17 cellular contexts compared by ENCODE assay signal in the genomic region with DNA sequence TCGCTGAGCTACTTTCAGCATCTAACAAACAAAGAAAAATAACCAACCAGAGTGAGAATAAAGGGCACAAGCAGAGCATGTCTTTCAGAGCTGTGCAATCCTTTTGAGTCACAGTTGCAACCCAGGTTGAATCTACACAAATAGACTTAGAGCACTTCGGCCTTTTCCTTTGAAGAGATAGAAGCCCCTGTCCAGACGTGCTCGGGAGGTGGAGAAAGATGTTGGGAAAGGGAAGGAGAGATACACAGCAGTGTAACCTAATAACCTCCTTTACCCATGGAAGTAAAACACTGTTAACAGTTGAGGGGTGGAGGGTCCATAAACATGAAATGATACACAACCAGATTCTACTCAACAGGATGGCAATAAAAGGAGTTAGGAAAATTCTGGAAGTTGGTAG. TPM values are rescaled to one million over a fixed set of nuclear protein-coding genes. Genes with fewer than 3 reads are reported as not detected.
DNase-seq lines count a peak whose midpoint lies in the region; ATAC-seq, FAIRE-seq and TF ChIP-seq lines count a peak whose summit lies in the region.
"Had no signal": no experiment of that assay in that cellular context is flagged by ENCODE, and none has a peak within 500 bp of the region (broad histone marks: within the 10 kb centered on the region; RNA-seq: fewer than 3 reads in every experiment).

No MANE protein-coding gene starts in this region.

- H2BK15ac ChIP-seq in IMR-90 (ENCODE audit: low read depth, low read length) (no peak overlapping the region), mesenchymal stem cell (ENCODE audit: low read depth, poor library complexity, severe bottlenecking) (no peak overlapping the region)

- CTCF ChIA-PET in IMR-90 (lab: Yijun Ruan, JAX) = interaction anchor here (1.5 kb wide), 1 partner anchor 93 kb away, joined by 4 read pairs; no protein-coding TSS in a partner anchor

- H2BK5ac ChIP-seq in IMR-90 (ENCODE audit: low read depth, low read length, poor library complexity, severe bottlenecking) = no peak overlapping the region
- no peak overlapping the region for H2BK5ac ChIP-seq in mesenchymal stem cell (ENCODE audit: low read depth, low read length, poor library complexity, severe bottlenecking)

- H3K36me3 Mint-ChIP-seq in astrocyte (ENCODE audit: low read depth, unreplicated experiment) (no peaks in the 10 kb centered on the region), type B pancreatic cell (peaks cover 6% of the 10 kb centered on the region)
- H3K36me3 Mint-ChIP-seq: CD4-positive, CD25-positive, alpha-beta regulatory T cell; IgD-negative memory B cell had no signal

- WGBS in IMR-90 (ENCODE audit: extremely low coverage in 2 of 2, insufficient read length in 1 of 2), 2 experiments = 100% methylated on average over 1 of the region's 4 CpGs; no CpG with 5 or more reads in 1 of the 2 experiments
- 93% methylated on average over 2 of the region's 4 CpGs for WGBS in mesenchymal stem cell

- H3K23ac ChIP-seq in IMR-90 (ENCODE audit: low read depth, low read length) = peak overlapping the region; percentile 4; the same call in 1 of the 2 replicates
- no peak overlapping the region for H3K23ac ChIP-seq in mesenchymal stem cell (ENCODE audit: low read length in 2 of 2)

- no peak overlapping the region for H3K56ac ChIP-seq in IMR-90 (ENCODE audit: extremely low read depth, insufficient read depth, low read length)

- H2AK5ac ChIP-seq in IMR-90 (ENCODE audit: low read depth, low read length) = 0 out of 2 replicates have a peak overlapping the region, but pooled peaks have one; percentile 9
- peak overlapping the region; percentile 73 for H2AK5ac ChIP-seq in mesenchymal stem cell (ENCODE audit: low read length, severe bottlenecking)

- H4K20me1 ChIP-seq in IMR-90 (ENCODE audit: insufficient read depth, low read length) = no peaks in the 10 kb centered on the region
- no peaks in the 10 kb centered on the region for H4K20me1 ChIP-seq in astrocyte (ENCODE audit: insufficient read depth, low read length)

- no peak for TF ChIP-seq RAD21 in IMR-90 (IDR thresholded peaks at IDR 0.05; ENCODE audit: low read length)

- H3K27me3 Mint-ChIP-seq in astrocyte (ENCODE audit: low read depth, unreplicated experiment) (no peaks in the 10 kb centered on the region), type B pancreatic cell (no peaks in the 10 kb centered on the region)

- FAIRE-seq in astrocyte (lab: Jason Lieb, UNC) = no peak

- H3K36me3 ChIP-seq in IMR-90 (ENCODE audit: control insufficient read depth, insufficient read depth, low read length) = no peaks in the 10 kb centered on the region
- H3K36me3 ChIP-seq in astrocyte (ENCODE audit: insufficient read depth, low read length) = no peaks in the 10 kb centered on the region
- no peaks in the 10 kb centered on the region for H3K36me3 ChIP-seq in mesenchymal stem cell (ENCODE audit: control insufficient read depth in 1 of 2, insufficient read depth in 2 of 2, low read depth in 1 of 2, low read length in 2 of 2)
- H3K36me3 ChIP-seq: HAP-1 had no signal

- H3K9me3 Mint-ChIP-seq in astrocyte (ENCODE audit: unreplicated experiment) = no peaks in the 10 kb centered on the region
- H3K9me3 Mint-ChIP-seq in type B pancreatic cell = peaks cover 4% of the 10 kb centered on the region
- H3K9me3 Mint-ChIP-seq: CD4-positive, CD25-positive, alpha-beta regulatory T cell had no signal

- H3K27ac ChIP-seq in IMR-90 (ENCODE audit: insufficient read depth, low read length) (no peak overlapping the region), astrocyte (ENCODE audit: low read depth, low read length) (no peak overlapping the region), mesenchymal stem cell (ENCODE audit: low read length, poor library complexity, severe bottlenecking) (no peak overlapping the region)

- H2AFZ ChIP-seq in IMR-90 (replicated peaks; ENCODE audit: low read length, poor library complexity) (no peak overlapping the region), astrocyte (ENCODE audit: low read depth, low read length) (no peak overlapping the region), mesenchymal stem cell (ENCODE audit: low read depth, low read length) (no peak overlapping the region)

- H3K4me2 ChIP-seq in IMR-90 (ENCODE audit: low read depth, low read length) (no peak overlapping the region), astrocyte (ENCODE audit: low read length) (no peak overlapping the region), mesenchymal stem cell (ENCODE audit: low read length, poor library complexity, severe bottlenecking) (no peak overlapping the region)

- no peak overlapping the region for H3K27ac Mint-ChIP-seq in astrocyte (ENCODE audit: unreplicated experiment)
- H3K27ac Mint-ChIP-seq in type B pancreatic cell = peak overlapping the region; percentile 15
- H3K27ac Mint-ChIP-seq: IgD-negative memory B cell had no signal

- no peak for ATAC-seq in IMR-90 (ENCODE audit: low read depth)
- no peak for ATAC-seq in left ventricle myocardium superior
- no peak for ATAC-seq in HG02610 (IDR thresholded peaks at IDR 0.05; ENCODE audit: unreplicated experiment)

- H3K4ac ChIP-seq in IMR-90 (ENCODE audit: low read depth, low read length) (no peak overlapping the region), mesenchymal stem cell (ENCODE audit: low read depth in 1 of 2, low read length in 2 of 2) (no peak overlapping the region)

- H4K8ac ChIP-seq in IMR-90 (ENCODE audit: low read depth in 2 of 2, low read length in 2 of 2) (no peak overlapping the region), mesenchymal stem cell (ENCODE audit: low read length) (no peak overlapping the region)

- DNase-seq in IMR-90 (no peak), astrocyte (ENCODE audit: low read depth) (no peak), mesenchymal stem cell (no peak), type B pancreatic cell (ENCODE audit: extremely low spot score, unreplicated experiment) (no peak), cerebellar cortex (ENCODE audit: low spot score) (no peak), left ventricle myocardium superior (no peak)
- DNase-seq: CD4-positive, CD25-positive, alpha-beta regulatory T cell; MV-4-11; NCI-H1105 treated with DMSO at 0.1 percent for 48 hours; NCI-H2029 treated with DMSO at 0.1 percent for 48 hours; NCI-H2171 treated with DMSO at 0.1 percent for 48 hours; NCI-H524 treated with DMSO at 0.1 percent for 48 hours; OCI-M1; Right ventricle myocardium superior had no signal

- POLR2A ChIA-PET in IMR-90 (lab: Charles Lee; ENCODE audit: unreplicated experiment) = interaction anchor here (0.7 kb wide), 1 partner anchor 336 kb away, joined by 7 read pairs; no protein-coding TSS in a partner anchor

- TF ChIP-seq CTCF in IMR-90 (conservative IDR thresholded peaks at IDR 0.05; ENCODE audit: low read depth, low read length) (no peak), astrocyte (IDR thresholded peaks at IDR 0.05; ENCODE audit: insufficient read depth, low read depth, low read length) (no peak), type B pancreatic cell (conservative IDR thresholded peaks at IDR 0.05) (no peak)

- H3K14ac ChIP-seq in IMR-90 (replicated peaks; ENCODE audit: low read depth, low read length) (no peak overlapping the region), mesenchymal stem cell (ENCODE audit: low read length in 2 of 2) (no peak overlapping the region)

- H3K79me2 ChIP-seq in astrocyte (ENCODE audit: insufficient read depth, low read length) = peaks cover 7% of the 10 kb centered on the region

- H4K91ac ChIP-seq in IMR-90 (ENCODE audit: insufficient read depth, low read depth, low read length) (no peak overlapping the region; the same call in 1 of the 2 replicates), mesenchymal stem cell (ENCODE audit: low read length) (no peak overlapping the region)

- H3K4me3 Mint-ChIP-seq in astrocyte (ENCODE audit: unreplicated experiment) (peak overlapping the region; percentile 50), type B pancreatic cell (no peak overlapping the region)
- H3K4me3 Mint-ChIP-seq: IgD-negative memory B cell had no signal

- dilution Hi-C loops in IMR-90 (cut with HindIII; ENCODE audit: low sequenced_read_pairs, unreplicated experiment) = no loop called here

- H3K4me1 Mint-ChIP-seq in astrocyte (ENCODE audit: low read depth, unreplicated experiment) = peaks cover 28% of the 10 kb centered on the region
- H3K4me1 Mint-ChIP-seq in type B pancreatic cell (ENCODE audit: unreplicated experiment) = peaks cover 43% of the 10 kb centered on the region

- H3K4me1 ChIP-seq in IMR-90 (ENCODE audit: control insufficient read depth, insufficient read depth, low read length) = no peaks in the 10 kb centered on the region
- H3K4me1 ChIP-seq in astrocyte (ENCODE audit: insufficient read depth, low read length) = peaks cover 3% of the 10 kb centered on the region
- peaks cover 1% of the 10 kb centered on the region for H3K4me1 ChIP-seq in mesenchymal stem cell (ENCODE audit: control insufficient read depth, insufficient read depth, low read depth, low read length)
- H3K4me1 ChIP-seq: HAP-1 had no signal

- H2BK20ac ChIP-seq in IMR-90 (ENCODE audit: low read depth, low read length) = no peak overlapping the region

- H3K79me1 ChIP-seq in IMR-90 (ENCODE audit: low read depth in 1 of 2, low read length in 2 of 2) = peaks cover 5 to 16% of the 10 kb centered on the region in 2 experiments; a peak in 2 of 4 replicates
- peaks cover 16% of the 10 kb centered on the region for H3K79me1 ChIP-seq in mesenchymal stem cell (replicated peaks; ENCODE audit: low read length, poor library complexity, severe bottlenecking)

- H2BK120ac ChIP-seq in IMR-90 (ENCODE audit: low read depth, low read length) (no peak overlapping the region; the same call in 1 of the 2 replicates), mesenchymal stem cell (ENCODE audit: low read depth, low read length) (no peak overlapping the region)

- intact Hi-C loops in IMR-90 (cut with micrococcal nuclease) = no loop called here
- intact Hi-C loops in left ventricle myocardium superior (cut with micrococcal nuclease) = no loop called here

- no peak overlapping the region for H2BK12ac ChIP-seq in mesenchymal stem cell (ENCODE audit: low read length in 2 of 2)

- no peaks in the 10 kb centered on the region for H3K9me1 ChIP-seq in IMR-90 (ENCODE audit: insufficient read depth, low read length)

- 0 out of 2 replicates have a peak overlapping the region, but pooled peaks have one; percentile 8 for H3K18ac ChIP-seq in IMR-90 (ENCODE audit: low read depth, low read length)
- H3K18ac ChIP-seq in mesenchymal stem cell (ENCODE audit: low read depth in 1 of 2, low read length in 2 of 2) = no peak overlapping the region

- in situ Hi-C loops in IMR-90 (cut with MboI; ENCODE audit: low sequenced_read_pairs) = no loop called here

- no peaks in the 10 kb centered on the region for H3K27me3 ChIP-seq in IMR-90 (ENCODE audit: control insufficient read depth, insufficient read depth, low read length)
- H3K27me3 ChIP-seq in astrocyte (ENCODE audit: insufficient read depth, low read length) = no peaks in the 10 kb centered on the region
- no peaks in the 10 kb centered on the region for H3K27me3 ChIP-seq in mesenchymal stem cell (ENCODE audit: control insufficient read depth in 1 of 2, insufficient read depth in 1 of 2, low read length in 2 of 2)

- H3K4me3 ChIP-seq in IMR-90 (ENCODE audit: insufficient read depth, low read depth, low read length) = no peak overlapping the region
- no peak overlapping the region for H3K4me3 ChIP-seq in astrocyte (ENCODE audit: insufficient read depth, low read depth, low read length)
- H3K4me3 ChIP-seq in mesenchymal stem cell (ENCODE audit: insufficient read depth in 1 of 2, low read depth in 1 of 2, low read length in 2 of 2) = no peak overlapping the region
- H3K4me3 ChIP-seq: HAP-1 had no signal

- no peaks in the 10 kb centered on the region for H3K9me3 ChIP-seq in IMR-90 (ENCODE audit: control insufficient read depth, insufficient read depth, low read length)
- no peaks in the 10 kb centered on the region for H3K9me3 ChIP-seq in astrocyte (ENCODE audit: insufficient read depth, low read depth, low read length)
- H3K9me3 ChIP-seq in mesenchymal stem cell (ENCODE audit: control insufficient read depth, low read length) = no peaks in the 10 kb centered on the region
- H3K9me3 ChIP-seq: HAP-1 had no signal

- H3K9ac ChIP-seq in IMR-90 (ENCODE audit: low read depth, low read length) = no peak overlapping the region
- no peak overlapping the region for H3K9ac ChIP-seq in astrocyte (ENCODE audit: low read length)
- H3K9ac ChIP-seq in mesenchymal stem cell (ENCODE audit: low read length) = no peak overlapping the region

- H2AK9ac ChIP-seq in IMR-90 (replicated peaks; ENCODE audit: low read depth, low read length, poor library complexity) = no peak overlapping the region

- no peak overlapping the region; the same call in 1 of the 2 replicates for H4K5ac ChIP-seq in IMR-90 (ENCODE audit: low read depth, low read length)

- TF ChIP-seq POLR2A in IMR-90 (IDR thresholded peaks at IDR 0.05; ENCODE audit: low read depth, low read length) = no peak

- BruUV-seq in IMR-90 (replicated peaks; lab: Mats Ljungman, UMichigan) = no TSS peak

RNA-seq across cellular contexts. Expression of gene MAML3, which starts 9.0 kb away (rescaled TPM):
- total RNA-seq in IMR-90 (2012; rRNA removed) (0.90 and 1.1 TPM in 2 replicates), astrocyte (8.1 and 10.2 TPM in 2 replicates), type B pancreatic cell (ENCODE audit: low replicate concordance) (21.8 and 26.9 TPM in 2 replicates), left ventricle myocardium superior (2.1 TPM)
- polyA plus RNA-seq in IMR-90 (2012; rRNA removed) = 1.7 and 2.0 TPM in 2 replicates
- 0.78 and 1.8 TPM in 2 replicates for polyA plus RNA-seq in IMR-90 (2012; cell fraction: cytosol; rRNA removed)
- polyA plus RNA-seq in IMR-90 (2012; cell fraction: nucleus; rRNA removed; ENCODE audit: low replicate concordance) = 1.3 and 2.3 TPM in 2 replicates
- polyA plus RNA-seq in mesenchymal stem cell (2013, experiment 1 of 2) = 2.5 TPM
- 2.4 TPM for polyA plus RNA-seq in mesenchymal stem cell (2013, experiment 2 of 2)
